29 cellular contexts compared by ENCODE assay signal in genomic region chr1:210816136-210816535, GRCh38.
DNase-seq lines count a peak whose midpoint lies in the region; ATAC-seq lines count a peak whose summit lies in the region.
"Had no signal": no experiment of that assay in that cellular context is flagged by ENCODE, and none has a peak within 500 bp of the region (broad histone marks: within the 10 kb centered on the region; RNA-seq: fewer than 3 reads in every experiment).

No MANE protein-coding gene starts in this region.

- H3K79me1 ChIP-seq in neuronal stem cell (ENCODE audit: low read depth, low read length) = no peaks in the 10 kb centered on the region

- ATAC-seq in Right ventricle myocardium superior (ENCODE audit: poor library complexity) (peak; percentile 74), left cardiac atrium (no peak), GM21423 (IDR thresholded peaks at IDR 0.05; ENCODE audit: unreplicated experiment) (no peak)
- ATAC-seq in activated T-helper 17 cell treated with anti-CD3 and anti-CD28 coated beads, Interleukin-2, amount 50 U/mL, for 72 hours (replicated peaks) = no peak
- ATAC-seq: activated CD8-positive, alpha-beta T cell treated with anti-CD3 and anti-CD28 coated beads, Interleukin-2, amount 10 ng/mL, durations not matched to agents 7 days and 5 days; effector memory CD8-positive, alpha-beta T cell; K562; naive thymus-derived CD8-positive, alpha-beta T cell had no signal

- H2AK5ac ChIP-seq in neuronal stem cell (ENCODE audit: low read depth, low read length) = no peak overlapping the region

- H3K27ac ChIP-seq in neuronal stem cell (replicated peaks; ENCODE audit: low read length) = no peak overlapping the region
- H3K27ac ChIP-seq in GM23248 = no peak overlapping the region
- H3K27ac ChIP-seq: BLaER1, skin epidermis, WERI-Rb-1 had no signal

- H2BK15ac ChIP-seq in neuronal stem cell (ENCODE audit: low read length) = no peak overlapping the region

- DNase-seq in Right ventricle myocardium superior = no peak
- no peak for DNase-seq in left cardiac atrium
- DNase-seq in NCI-H1436 treated with DMSO at 0.1 percent for 48 hours (lab: John Stamatoyannopoulos, UW) = peak; percentile 29
- DNase-seq in cerebellar cortex (ENCODE audit: low spot score) = peak; percentile 77
- DNase-seq in neuronal stem cell (ENCODE audit: low spot score) = peak; percentile 4
- no peak for DNase-seq in GM23248
- DNase-seq: activated CD4-positive, alpha-beta T cell treated with anti-CD3 and anti-CD28 coated beads for 4 hours; activated CD8-positive, alpha-beta T cell treated with anti-CD3 and anti-CD28 coated beads, Interleukin-2, amount 10 ng/mL, durations not matched to agents 7 days and 5 days; amygdala; cortex of kidney; effector memory CD8-positive, alpha-beta T cell; erythroblast; glutamatergic neuron; H7; islet precursor cell; naive thymus-derived CD8-positive, alpha-beta T cell; NCI-H2107; NCI-H524 treated with DMSO at 0.1 percent for 48 hours; stimulated activated naive CD4-positive, alpha-beta T cell; WERI-Rb-1 had no signal

- no peak overlapping the region for H3K23ac ChIP-seq in neuronal stem cell (ENCODE audit: low read depth, low read length, poor library complexity)

- H3K4me2 ChIP-seq in neuronal stem cell (ENCODE audit: insufficient read depth, low read length, poor library complexity, severe bottlenecking) (no peak overlapping the region), GM23248 (ENCODE audit: unreplicated experiment) (no peak overlapping the region)
- H3K4me2 ChIP-seq: BLaER1 had no signal

- H3F3A ChIP-seq in GM23248 (ENCODE audit: insufficient read depth) = no peaks in the 10 kb centered on the region

- H3K4me3 ChIP-seq in neuronal stem cell (ENCODE audit: low read length in 2 of 2) (no peak overlapping the region), GM23248 (no peak overlapping the region)
- H3K4me3 ChIP-seq: BLaER1, K562, skin epidermis had no signal

- H2BK12ac ChIP-seq in neuronal stem cell (ENCODE audit: low read length) = no peak overlapping the region

- H4K8ac ChIP-seq in neuronal stem cell (ENCODE audit: low read depth, low read length) = no peak overlapping the region

- H3K9me3 Mint-ChIP-seq in activated T-helper 17 cell treated with anti-CD3 and anti-CD28 coated beads, Interleukin-2, amount 50 U/mL, for 72 hours = no peaks in the 10 kb centered on the region
- H3K9me3 Mint-ChIP-seq: activated naive CD4-positive, alpha-beta T cell treated with anti-CD3 and anti-CD28 coated beads, Interleukin-2, amount 50 U/mL, for 24 hours; activated T-helper 2 cell treated with anti-CD3 and anti-CD28 coated beads, Interferon-gamma antibody, Interleukin-2, Interleukin-4, amounts not matched to agents 10 μg/mL and 5 μg/mL and 100 μg/mL, durations not matched to agents 14 hours and 24 hours and 36 hours; effector memory CD8-positive, alpha-beta T cell; mesothelial cell of epicardium had no signal

- H2BK5ac ChIP-seq in neuronal stem cell (ENCODE audit: low read length) = no peak overlapping the region

- H3K4me3 Mint-ChIP-seq in activated T-helper 17 cell treated with anti-CD3 and anti-CD28 coated beads, Interleukin-2, amount 50 U/mL, for 72 hours = no peak overlapping the region
- H3K4me3 Mint-ChIP-seq: activated CD8-positive, alpha-beta T cell treated with anti-CD3 and anti-CD28 coated beads, Interleukin-2, amount 10 ng/mL, durations not matched to agents 7 days and 5 days; activated naive CD4-positive, alpha-beta T cell treated with anti-CD3 and anti-CD28 coated beads, Interleukin-2, amount 50 U/mL, for 24 hours; effector memory CD8-positive, alpha-beta T cell; mesothelial cell of epicardium; naive thymus-derived CD8-positive, alpha-beta T cell; type B pancreatic cell had no signal

- no peak overlapping the region for H3K18ac ChIP-seq in neuronal stem cell (ENCODE audit: low read length)

- no CpG with 5 or more reads among the region's 5 CpGs for WGBS in neuronal stem cell (ENCODE audit: extremely low coverage in 2 of 2, insufficient read length in 2 of 2, insufficient replicate concordance in 1 of 2), 2 donors
- WGBS in GM23248 (ENCODE audit: low coverage in 1 of 2, low lambda C conversion rate in 2 of 2, missing lambda C conversion rate in 2 of 2), 2 experiments = 5 to 7% methylated on average over 5 of the region's 5 CpGs

- no peak overlapping the region for H3K4ac ChIP-seq in neuronal stem cell (ENCODE audit: low read length)

- no peak overlapping the region for H4K91ac ChIP-seq in neuronal stem cell (ENCODE audit: low read depth, low read length, poor library complexity)

- no peaks in the 10 kb centered on the region for H3K36me3 Mint-ChIP-seq in activated T-helper 17 cell treated with anti-CD3 and anti-CD28 coated beads, Interleukin-2, amount 50 U/mL, for 72 hours (ENCODE audit: low read depth)
- H3K36me3 Mint-ChIP-seq: activated naive CD4-positive, alpha-beta T cell treated with anti-CD3 and anti-CD28 coated beads, Interleukin-2, amount 50 U/mL, for 24 hours; mesothelial cell of epicardium; naive thymus-derived CD8-positive, alpha-beta T cell; type B pancreatic cell had no signal

- no peaks in the 10 kb centered on the region for H3K36me3 ChIP-seq in neuronal stem cell (replicated peaks in 1 of 2; ENCODE audit: control insufficient read depth in 2 of 2, insufficient read depth in 2 of 2, low read length in 2 of 2)
- H3K36me3 ChIP-seq in GM23248 (ENCODE audit: low read depth) = no peaks in the 10 kb centered on the region
- H3K36me3 ChIP-seq: BLaER1, WERI-Rb-1 had no signal

- no peak overlapping the region for H3K27ac Mint-ChIP-seq in activated T-helper 17 cell treated with anti-CD3 and anti-CD28 coated beads, Interleukin-2, amount 50 U/mL, for 72 hours
- H3K27ac Mint-ChIP-seq: activated CD8-positive, alpha-beta T cell treated with anti-CD3 and anti-CD28 coated beads, Interleukin-2, amount 10 ng/mL, durations not matched to agents 7 days and 5 days; activated naive CD4-positive, alpha-beta T cell treated with anti-CD3 and anti-CD28 coated beads, Interleukin-2, amount 50 U/mL, for 24 hours; activated T-helper 2 cell treated with anti-CD3 and anti-CD28 coated beads, Interferon-gamma antibody, Interleukin-2, Interleukin-4, amounts not matched to agents 10 μg/mL and 5 μg/mL and 100 μg/mL, durations not matched to agents 14 hours and 24 hours and 36 hours; effector memory CD8-positive, alpha-beta T cell; mesothelial cell of epicardium; naive thymus-derived CD8-positive, alpha-beta T cell; type B pancreatic cell had no signal

- in situ Hi-C loops in GM23248 (cut with MboI) = no loop called here

- no peaks in the 10 kb centered on the region for H3K4me1 Mint-ChIP-seq in activated T-helper 17 cell treated with anti-CD3 and anti-CD28 coated beads, Interleukin-2, amount 50 U/mL, for 72 hours
- H3K4me1 Mint-ChIP-seq: activated naive CD4-positive, alpha-beta T cell treated with anti-CD3 and anti-CD28 coated beads, Interleukin-2, amount 50 U/mL, for 24 hours; mesothelial cell of epicardium; naive thymus-derived CD8-positive, alpha-beta T cell had no signal

- intact Hi-C loops in Right ventricle myocardium superior (cut with DNase I) = no loop called here
- intact Hi-C loops in left cardiac atrium (cut with DNase I) = no loop called here

- no peaks in the 10 kb centered on the region for H3K9me2 ChIP-seq in GM23248 (ENCODE audit: insufficient read depth)

- no peak overlapping the region for H2BK120ac ChIP-seq in neuronal stem cell (ENCODE audit: low read depth, low read length)

- no peaks in the 10 kb centered on the region for H3K79me2 ChIP-seq in GM23248 (ENCODE audit: insufficient read depth)

- H4K20me1 ChIP-seq in GM23248 (ENCODE audit: insufficient read depth) = no peaks in the 10 kb centered on the region
- H4K20me1 ChIP-seq: BLaER1 had no signal

- H3K27me3 Mint-ChIP-seq in activated T-helper 17 cell treated with anti-CD3 and anti-CD28 coated beads, Interleukin-2, amount 50 U/mL, for 72 hours = peaks cover 13% of the 10 kb centered on the region
- H3K27me3 Mint-ChIP-seq: activated naive CD4-positive, alpha-beta T cell treated with anti-CD3 and anti-CD28 coated beads, Interleukin-2, amount 50 U/mL, for 24 hours had no signal

- H3K9me3 ChIP-seq in neuronal stem cell (replicated peaks in 1 of 2; ENCODE audit: control insufficient read depth in 2 of 2, insufficient read depth in 1 of 2, low read depth in 1 of 2, low read length in 2 of 2) (no peaks in the 10 kb centered on the region), GM23248 (ENCODE audit: low read depth) (no peaks in the 10 kb centered on the region)
- H3K9me3 ChIP-seq: BLaER1 had no signal

- H2AFZ ChIP-seq in neuronal stem cell (ENCODE audit: low read length) = no peak overlapping the region
- no peak overlapping the region for H2AFZ ChIP-seq in GM23248

- H3K14ac ChIP-seq in neuronal stem cell (ENCODE audit: low read length) = no peak overlapping the region

- H3K27me3 ChIP-seq in neuronal stem cell (ENCODE audit: control insufficient read depth in 3 of 3, insufficient read depth in 3 of 3, low read depth in 1 of 3, low read length in 3 of 3) = no peaks in the 10 kb centered on the region
- no peaks in the 10 kb centered on the region for H3K27me3 ChIP-seq in GM23248 (replicated peaks; ENCODE audit: insufficient read depth)
- H3K27me3 ChIP-seq: BLaER1 had no signal

- H3K9ac ChIP-seq in neuronal stem cell (ENCODE audit: low read depth, low read length, poor library complexity) = no peak overlapping the region
- H3K9ac ChIP-seq in GM23248 = no peak overlapping the region
- H3K9ac ChIP-seq: BLaER1 had no signal

- H3K4me1 ChIP-seq in neuronal stem cell (ENCODE audit: control insufficient read depth in 2 of 2, insufficient read depth in 1 of 2, low read depth in 1 of 2, low read length in 2 of 2) (peaks cover 4% of the 10 kb centered on the region in 2 donors), GM23248 (ENCODE audit: insufficient read depth) (no peaks in the 10 kb centered on the region)
- H3K4me1 ChIP-seq: BLaER1 had no signal

Comparison
In these comparisons a context has a peak if more than half of its experiments do, and no peak if none do; other contexts are left out.
1. DNase-seq: peak in NCI-H1436 treated with DMSO at 0.1 percent for 48 hours (single experiment), cerebellar cortex (single experiment) and neuronal stem cell (single experiment); none in Right ventricle myocardium superior (single experiment), left cardiac atrium (single experiment) and GM23248 (single experiment).